ENCODE assay signal across 14 cellular contexts in genomic region chr5:149780043-149780737, GRCh38. TPM values are rescaled to one million over a fixed set of nuclear protein-coding genes. Genes with fewer than 3 reads are reported as not detected.
DNase-seq lines count a peak whose midpoint lies in the region; ATAC-seq and TF ChIP-seq lines count a peak whose summit lies in the region.
"Had no signal": no experiment of that assay in that cellular context is flagged by ENCODE, and none has a peak within 500 bp of the region (broad histone marks: within the 10 kb centered on the region; RNA-seq: fewer than 3 reads in every experiment).

No MANE protein-coding gene starts in this region.

- no peak overlapping the region for H2BK120ac ChIP-seq in H9 (ENCODE audit: low read depth, low read length, poor library complexity, severe bottlenecking)

- no peak overlapping the region for H4K8ac ChIP-seq in H9 (replicated peaks; ENCODE audit: insufficient read length, low read depth, low read length)

- DNase-seq in H9 = no peak
- DNase-seq in OCI-LY7 (ENCODE audit: low spot score) = no peak
- no peak for DNase-seq in esophagus squamous epithelium (lab: John Stamatoyannopoulos, UW)
- no peak for DNase-seq in activated CD8-positive, alpha-beta T cell treated with anti-CD3 and anti-CD28 coated beads, Interleukin-2, amount 10 ng/mL, durations not matched to agents 7 days and 5 days
- DNase-seq in CD8-positive, alpha-beta T cell = no peak
- DNase-seq in stimulated activated CD4-positive, alpha-beta T cell treated with anti-CD3 and anti-CD28 coated beads, Interleukin-2, amount 100 ng/mL, for 24 hours = no peak
- no peak for DNase-seq in Karpas-422
- DNase-seq: activated CD8-positive, alpha-beta memory T cell treated with anti-CD3 and anti-CD28 coated beads, Interleukin-2, amount 50 U/mL, for 4 hours; retina; SK-N-SH; testis had no signal

- H3K18ac ChIP-seq in H9 (ENCODE audit: insufficient read length, low read depth, low read length) = no peak overlapping the region

- H2AFZ ChIP-seq in H9 (ENCODE audit: low read length) = no peak overlapping the region
- H2AFZ ChIP-seq in OCI-LY7 (ENCODE audit: low read length) = no peak overlapping the region
- no peak overlapping the region for H2AFZ ChIP-seq in Karpas-422 (ENCODE audit: low read length)

- peaks cover 23 to 24% of the 10 kb centered on the region in 2 experiments for H3K4me1 Mint-ChIP-seq in H9
- H3K4me1 Mint-ChIP-seq in stimulated activated memory B cell treated with anti-CD40 and anti-IgM and Interleukin-4, amounts not matched to agents 10 μg/mL and 1 μg/mL and 100 μg/mL, for 72 hours = peaks cover 82% of the 10 kb centered on the region
- H3K4me1 Mint-ChIP-seq in activated CD8-positive, alpha-beta T cell treated with anti-CD3 and anti-CD28 coated beads, Interleukin-2, amount 10 ng/mL, durations not matched to agents 7 days and 5 days (ENCODE audit: low read depth) = peaks cover 32% of the 10 kb centered on the region
- peaks cover 33% of the 10 kb centered on the region for H3K4me1 Mint-ChIP-seq in CD8-positive, alpha-beta T cell (ENCODE audit: low read depth)

- no peak overlapping the region for H3K4me3 Mint-ChIP-seq in H9
- H3K4me3 Mint-ChIP-seq in stimulated activated memory B cell treated with anti-CD40 and anti-IgM and Interleukin-4, amounts not matched to agents 10 μg/mL and 1 μg/mL and 100 μg/mL, for 72 hours = no peak overlapping the region
- H3K4me3 Mint-ChIP-seq in activated CD8-positive, alpha-beta T cell treated with anti-CD3 and anti-CD28 coated beads, Interleukin-2, amount 10 ng/mL, durations not matched to agents 7 days and 5 days = no peak overlapping the region
- H3K4me3 Mint-ChIP-seq in CD8-positive, alpha-beta T cell = no peak overlapping the region

- H3K4me2 ChIP-seq in H9 (ENCODE audit: insufficient read depth, insufficient read length, low read length) (no peak overlapping the region), OCI-LY7 (ENCODE audit: low read length) (peak overlapping the region; percentile 66), Karpas-422 (ENCODE audit: low read depth, low read length, poor library complexity, severe bottlenecking) (no peak overlapping the region)
- H3K4me2 ChIP-seq: SK-N-SH had no signal

- no peak overlapping the region for H4K5ac ChIP-seq in H9 (ENCODE audit: insufficient read length, low read depth, low read length)

- no peak for TF ChIP-seq POLR2A in esophagus squamous epithelium (IDR thresholded peaks at IDR 0.05)

- H3K27ac ChIP-seq in H9 (ENCODE audit: insufficient read length, low read depth, low read length) = no peak overlapping the region
- H3K27ac ChIP-seq in OCI-LY7 (ENCODE audit: low read depth, low read length, poor library complexity, severe bottlenecking) = peak overlapping the region; percentile 57
- H3K27ac ChIP-seq in esophagus squamous epithelium = peak overlapping the region; percentile 79 to 89 (median 85)
- H3K27ac ChIP-seq in CD8-positive, alpha-beta T cell (ENCODE audit: low read depth, low read length) = no peak overlapping the region
- H3K27ac ChIP-seq in Karpas-422 (ENCODE audit: low read length) = no peak overlapping the region
- H3K27ac ChIP-seq: testis had no signal

- H3K9me2 ChIP-seq in OCI-LY7 (ENCODE audit: insufficient read depth, low read length) (no peaks in the 10 kb centered on the region), Karpas-422 (replicated peaks; ENCODE audit: insufficient read depth, low read length) (no peaks in the 10 kb centered on the region)
- H3K9me2 ChIP-seq: SK-N-SH had no signal

- H3K4me1 ChIP-seq in H9 (ENCODE audit: insufficient read depth, low read length) (no peaks in the 10 kb centered on the region), OCI-LY7 (ENCODE audit: insufficient read depth, low read length, poor library complexity, severe bottlenecking) (peaks cover 57% of the 10 kb centered on the region), esophagus squamous epithelium (peaks cover 36 to 90% (median 74%) of the 10 kb centered on the region in 3 donors), Karpas-422 (ENCODE audit: low read length) (peaks cover 67% of the 10 kb centered on the region)
- peaks cover 21% of the 10 kb centered on the region for H3K4me1 ChIP-seq in CD8-positive, alpha-beta T cell (ENCODE audit: insufficient read depth, low read length)
- H3K4me1 ChIP-seq: testis had no signal

- H3K36me3 ChIP-seq in OCI-LY7 (ENCODE audit: insufficient read depth, low read length) (peaks cover 17% of the 10 kb centered on the region), esophagus squamous epithelium (no peaks in the 10 kb centered on the region), Karpas-422 (ENCODE audit: insufficient read depth, low read length) (0 out of 2 replicates have a peak, but pooled peaks cover 4% of the 10 kb centered on the region)
- no peaks in the 10 kb centered on the region for H3K36me3 ChIP-seq in CD8-positive, alpha-beta T cell (ENCODE audit: insufficient read depth, low read length)

- no peak overlapping the region for H2BK20ac ChIP-seq in H9 (ENCODE audit: low read depth, low read length, poor library complexity, severe bottlenecking)

- H3K4ac ChIP-seq in H9 (ENCODE audit: low read depth, low read length) = no peak overlapping the region

- peak overlapping the region in 2 of 3 experiments; percentile 68 to 69; a peak in 2 of 7 replicates for H3K27ac Mint-ChIP-seq in H9
- peak overlapping the region; percentile 93 for H3K27ac Mint-ChIP-seq in stimulated activated memory B cell treated with anti-CD40 and anti-IgM and Interleukin-4, amounts not matched to agents 10 μg/mL and 1 μg/mL and 100 μg/mL, for 72 hours
- H3K27ac Mint-ChIP-seq in activated CD8-positive, alpha-beta T cell treated with anti-CD3 and anti-CD28 coated beads, Interleukin-2, amount 10 ng/mL, durations not matched to agents 7 days and 5 days = no peak overlapping the region
- H3K27ac Mint-ChIP-seq in CD8-positive, alpha-beta T cell = no peak overlapping the region

- peaks cover 4 to 5% of the 10 kb centered on the region in 2 experiments; a peak in 3 of 5 replicates for H3K9me3 Mint-ChIP-seq in H9
- H3K9me3 Mint-ChIP-seq in stimulated activated memory B cell treated with anti-CD40 and anti-IgM and Interleukin-4, amounts not matched to agents 10 μg/mL and 1 μg/mL and 100 μg/mL, for 72 hours = peaks cover 9% of the 10 kb centered on the region
- H3K9me3 Mint-ChIP-seq in activated CD8-positive, alpha-beta T cell treated with anti-CD3 and anti-CD28 coated beads, Interleukin-2, amount 10 ng/mL, durations not matched to agents 7 days and 5 days (ENCODE audit: insufficient read depth) = peaks cover 6% of the 10 kb centered on the region
- H3K9me3 Mint-ChIP-seq in CD8-positive, alpha-beta T cell = peaks cover 9% of the 10 kb centered on the region

- no peaks in the 10 kb centered on the region for H3K9me3 ChIP-seq in H9 (ENCODE audit: control insufficient read depth, low read depth, low read length)
- peaks cover 6% of the 10 kb centered on the region; the same call in 1 of the 2 replicates for H3K9me3 ChIP-seq in OCI-LY7 (ENCODE audit: low read length)
- no peaks in the 10 kb centered on the region for H3K9me3 ChIP-seq in esophagus squamous epithelium
- peaks cover 5% of the 10 kb centered on the region for H3K9me3 ChIP-seq in CD8-positive, alpha-beta T cell (ENCODE audit: low read length)
- no peaks in the 10 kb centered on the region; the same call in 1 of the 2 replicates for H3K9me3 ChIP-seq in Karpas-422 (ENCODE audit: low read length)
- H3K9me3 ChIP-seq: SK-N-SH, testis had no signal

- no peaks in the 10 kb centered on the region for H3K23me2 ChIP-seq in H9 (ENCODE audit: insufficient read length, low read depth, low read length, poor library complexity, severe bottlenecking)

- POLR2A ChIA-PET in OCI-LY7 (lab: Charles Lee) = interaction anchor here (0.9 to 1.4 kb wide), 3 partner anchors 11 to 49 kb away, joined by 3 to 4 read pairs (median 3); no protein-coding TSS in a partner anchor
- POLR2A ChIA-PET in activated CD8-positive, alpha-beta T cell treated with anti-CD3 and anti-CD28 coated beads, Interleukin-2, amount 10 ng/mL, durations not matched to agents 7 days and 5 days (lab: Charles Lee) = no interaction called here
- POLR2A ChIA-PET in CD8-positive, alpha-beta T cell (lab: Charles Lee) = no interaction called here

- H3K23ac ChIP-seq in H9 (ENCODE audit: insufficient read length, low read depth, low read length) = no peak overlapping the region

- peak overlapping the region; percentile 31 for H3K4me3 ChIP-seq in OCI-LY7 (ENCODE audit: low read depth, low read length, poor library complexity, severe bottlenecking)
- H3K4me3 ChIP-seq in esophagus squamous epithelium = no peak overlapping the region
- no peak overlapping the region for H3K4me3 ChIP-seq in CD8-positive, alpha-beta T cell (ENCODE audit: low read depth, low read length)
- no peak overlapping the region for H3K4me3 ChIP-seq in Karpas-422 (ENCODE audit: low read length)
- H3K4me3 ChIP-seq: K562, testis had no signal

- H3K79me2 ChIP-seq in H9 (ENCODE audit: insufficient read depth, low read length) (no peaks in the 10 kb centered on the region), OCI-LY7 (ENCODE audit: insufficient read depth, low read depth, low read length) (no peaks in the 10 kb centered on the region), Karpas-422 (ENCODE audit: low read length) (peaks cover 96% of the 10 kb centered on the region)

- no peak overlapping the region for H2BK5ac ChIP-seq in H9 (ENCODE audit: insufficient read length, low read length)

- H3K56ac ChIP-seq in H9 (ENCODE audit: insufficient read length, low read depth, low read length) = no peak overlapping the region

- H4K91ac ChIP-seq in H9 (ENCODE audit: insufficient read length, low read depth, low read length) = no peak overlapping the region

- no peak overlapping the region for H2AK5ac ChIP-seq in H9 (ENCODE audit: insufficient read length, low read length)

- H2BK15ac ChIP-seq in H9 (ENCODE audit: low read depth, low read length) = no peak overlapping the region

- no CpG with 5 or more reads among the region's 9 CpGs for WGBS in H9 (ENCODE audit: extremely low coverage, insufficient read length, low lambda C conversion rate)
- 47 to 81% methylated on average over 4 to 8 of the region's 9 CpGs for WGBS in esophagus squamous epithelium, 2 donors

- H3K27me3 ChIP-seq in H9 (ENCODE audit: insufficient read depth, low read length) (no peaks in the 10 kb centered on the region), esophagus squamous epithelium (no peaks in the 10 kb centered on the region), Karpas-422 (ENCODE audit: low read length) (no peaks in the 10 kb centered on the region)
- no peaks in the 10 kb centered on the region for H3K27me3 ChIP-seq in CD8-positive, alpha-beta T cell (ENCODE audit: insufficient read depth, low read length)
- H3K27me3 ChIP-seq: testis had no signal

- no peak overlapping the region for H2BK12ac ChIP-seq in H9 (ENCODE audit: insufficient read length, low read depth, low read length)

- no peak for ATAC-seq in stimulated activated memory B cell treated with anti-CD40 and anti-IgM and Interleukin-4, amounts not matched to agents 10 μg/mL and 1 μg/mL and 100 μg/mL, for 72 hours
- no peak for ATAC-seq in activated CD8-positive, alpha-beta T cell treated with anti-CD3 and anti-CD28 coated beads, Interleukin-2, amount 10 ng/mL, durations not matched to agents 7 days and 5 days
- no peak for ATAC-seq in CD8-positive, alpha-beta T cell
- ATAC-seq: activated naive CD4-positive, alpha-beta T cell treated with anti-CD3 and anti-CD28 coated beads, Interleukin-2, amount 50 U/mL, for 72 hours; K562 had no signal

- TF ChIP-seq CTCF in H9 (conservative IDR thresholded peaks at IDR 0.05) (no peak), OCI-LY7 (conservative IDR thresholded peaks at IDR 0.05; ENCODE audit: low read length) (no peak), esophagus squamous epithelium (IDR thresholded peaks at IDR 0.05) (no peak)
- TF ChIP-seq CTCF in CD8-positive, alpha-beta T cell (IDR thresholded peaks at IDR 0.05) = no peak

- H3K27me3 Mint-ChIP-seq in H9 (ENCODE audit: low read depth) = no peaks in the 10 kb centered on the region; the same call in 1 of the 2 replicates
- no peaks in the 10 kb centered on the region for H3K27me3 Mint-ChIP-seq in stimulated activated memory B cell treated with anti-CD40 and anti-IgM and Interleukin-4, amounts not matched to agents 10 μg/mL and 1 μg/mL and 100 μg/mL, for 72 hours
- no peaks in the 10 kb centered on the region for H3K27me3 Mint-ChIP-seq in activated CD8-positive, alpha-beta T cell treated with anti-CD3 and anti-CD28 coated beads, Interleukin-2, amount 10 ng/mL, durations not matched to agents 7 days and 5 days (ENCODE audit: low read depth)
- H3K27me3 Mint-ChIP-seq in CD8-positive, alpha-beta T cell (ENCODE audit: low read depth) = no peaks in the 10 kb centered on the region

- H4K20me1 ChIP-seq in H9 (ENCODE audit: control insufficient read depth, insufficient read depth, insufficient read length) (no peaks in the 10 kb centered on the region), OCI-LY7 (ENCODE audit: insufficient read depth, low read length) (peaks cover 8% of the 10 kb centered on the region; the same call in 1 of the 2 replicates), Karpas-422 (ENCODE audit: insufficient read depth, low read depth, low read length) (no peaks in the 10 kb centered on the region)

- no peak overlapping the region for H3K14ac ChIP-seq in H9 (ENCODE audit: insufficient read depth, low read length)

- no peaks in the 10 kb centered on the region for H3K79me1 ChIP-seq in H9 (ENCODE audit: insufficient read depth, low read depth, low read length, poor library complexity, severe bottlenecking)

- H3K36me3 Mint-ChIP-seq in H9 (ENCODE audit: insufficient read depth in 1 of 3, low read depth in 3 of 3) = peaks cover 3 to 9% (median 4%) of the 10 kb centered on the region in 3 experiments; a peak in 4 of 7 replicates
- peaks cover 29% of the 10 kb centered on the region for H3K36me3 Mint-ChIP-seq in stimulated activated memory B cell treated with anti-CD40 and anti-IgM and Interleukin-4, amounts not matched to agents 10 μg/mL and 1 μg/mL and 100 μg/mL, for 72 hours
- H3K36me3 Mint-ChIP-seq in activated CD8-positive, alpha-beta T cell treated with anti-CD3 and anti-CD28 coated beads, Interleukin-2, amount 10 ng/mL, durations not matched to agents 7 days and 5 days (ENCODE audit: low read depth) = peaks cover 34% of the 10 kb centered on the region
- peaks cover 8% of the 10 kb centered on the region for H3K36me3 Mint-ChIP-seq in CD8-positive, alpha-beta T cell

- H3T11ph ChIP-seq in H9 (ENCODE audit: low read length) = no peak overlapping the region

- CTCF ChIA-PET in OCI-LY7 (lab: Charles Lee; ENCODE audit: unreplicated experiment) = no interaction called here
- CTCF ChIA-PET in activated CD8-positive, alpha-beta T cell treated with anti-CD3 and anti-CD28 coated beads, Interleukin-2, amount 10 ng/mL, durations not matched to agents 7 days and 5 days (lab: Charles Lee) = interaction anchor here (1.6 kb wide), 1 partner anchor 14 kb away, joined by 4 read pairs; no protein-coding TSS in a partner anchor
- CTCF ChIA-PET in CD8-positive, alpha-beta T cell (lab: Charles Lee) = no interaction called here

- no TSS peak for BruUV-seq in OCI-LY7 (replicated peaks; lab: Mats Ljungman, UMichigan)

- intact Hi-C loops in OCI-LY7 (cut with micrococcal nuclease; ENCODE audit: unreplicated experiment) (loop anchor here (2.0 to 5.0 kb wide), 2 partner anchors 48 to 123 kb away; partner anchors contain the start of gene PPARGC1B), esophagus squamous epithelium (cut with DNase I) (no loop called here)
- intact Hi-C loops in CD8-positive, alpha-beta T cell (cut with DNase I, micrococcal nuclease) = no loop called here

- H3K9ac ChIP-seq in H9 (ENCODE audit: extremely low read depth, insufficient read length, low read length) (no peak overlapping the region), Karpas-422 (ENCODE audit: low read length) (no peak overlapping the region; the same call in 1 of the 2 replicates)
- H3K9ac ChIP-seq: SK-N-SH had no signal

RNA-seq across cellular contexts. Expression of gene PPARGC1B, which starts 50.1 kb away (rescaled TPM):
- 17.1 and 17.7 TPM in 2 replicates for total RNA-seq in H9 (2021)
- total RNA-seq in OCI-LY7 (2014; rRNA removed; shearing (Covaris generic)) = 4.2 and 5.6 TPM in 2 replicates
- total RNA-seq in OCI-LY7 (2022) = 10.3 and 11.6 TPM in 2 replicates
- total RNA-seq in esophagus squamous epithelium = 10 to 100 TPM in 2 of 4 donors, 1 to 10 TPM in 2; 8.9 to 15.4 (median 11.9) TPM
- total RNA-seq in activated CD8-positive, alpha-beta T cell treated with anti-CD3 and anti-CD28 coated beads, Interleukin-2, amount 10 ng/mL, durations not matched to agents 7 days and 5 days = 1 to 10 TPM; 9.4 to 9.6 TPM
- total RNA-seq in CD8-positive, alpha-beta T cell = 1 to 10 TPM; 4.1 to 4.2 TPM
- total RNA-seq in Karpas-422 (2014; rRNA removed; shearing (Covaris generic); ENCODE audit: low replicate concordance) = 6.1 and 7.0 TPM in 2 replicates

Comparison
In these comparisons a context has a peak if more than half of its experiments do, and no peak if none do; other contexts are left out.
1. H3K27ac ChIP-seq: peak in OCI-LY7 (single experiment) and esophagus squamous epithelium (4 of 4); none in H9 (single experiment), CD8-positive, alpha-beta T cell (single experiment) and Karpas-422 (single experiment).
2. H3K27ac Mint-ChIP-seq: peak in H9 (2 of 3) and stimulated activated memory B cell treated with anti-CD40 and anti-IgM and Interleukin-4, amounts not matched to agents 10 μg/mL and 1 μg/mL and 100 μg/mL, for 72 hours (single experiment); none in activated CD8-positive, alpha-beta T cell treated with anti-CD3 and anti-CD28 coated beads, Interleukin-2, amount 10 ng/mL, durations not matched to agents 7 days and 5 days (single experiment) and CD8-positive, alpha-beta T cell (single experiment).